Comparison of ENCODE assay signal across 8 cellular contexts in the genomic region with DNA sequence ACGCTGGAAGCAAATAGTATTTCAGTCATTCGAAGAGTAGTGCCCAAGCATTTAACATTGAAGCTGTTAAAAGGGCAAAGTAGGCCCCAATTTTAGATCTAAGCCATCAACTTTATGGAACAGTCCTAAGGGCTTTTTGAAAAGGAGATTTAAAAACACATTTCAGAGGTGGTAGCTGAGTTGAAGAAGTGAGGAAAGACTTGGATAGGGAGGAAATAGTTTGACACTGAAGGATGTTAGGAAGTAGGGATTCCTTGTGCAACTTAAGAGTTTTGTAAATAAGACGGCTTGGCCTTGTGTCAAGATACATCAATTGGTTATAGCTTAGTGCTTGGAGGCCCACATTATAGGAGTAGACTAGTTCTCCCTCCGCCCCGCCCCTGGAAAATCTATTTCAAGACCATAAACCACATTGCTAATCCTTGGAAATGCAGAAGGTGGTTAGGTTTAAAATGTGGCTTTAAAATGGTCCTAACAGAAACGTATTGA. TPM values are rescaled to one million over a fixed set of nuclear protein-coding genes. Genes with fewer than 3 reads are reported as not detected.
DNase-seq lines count a peak whose midpoint lies in the region; FAIRE-seq and TF ChIP-seq lines count a peak whose summit lies in the region.

No MANE protein-coding gene starts in this region.

- H3K4me1 ChIP-seq in GM23248 (ENCODE audit: insufficient read depth) = peaks cover 24% of the 10 kb centered on the region
- H3K4me1 ChIP-seq in muscle layer of colon (ENCODE audit: insufficient read depth, low read length) = peaks cover 25% of the 10 kb centered on the region

- peak overlapping the region; percentile 99 for H3K27ac ChIP-seq in GM23248
- H3K27ac ChIP-seq in muscle layer of colon (ENCODE audit: low read depth, low read length) = peak overlapping the region; percentile 64

- H3K4me3 ChIP-seq in GM23248 = peak overlapping the region; percentile 91
- peak overlapping the region in 1 of 2 donors; percentile 56 for H3K4me3 ChIP-seq in muscle layer of colon (ENCODE audit: low read depth in 1 of 2, low read length in 2 of 2)

- H3K27me3 ChIP-seq in GM23248 (replicated peaks; ENCODE audit: insufficient read depth) = no peaks in the 10 kb centered on the region
- H3K27me3 ChIP-seq in muscle layer of colon (ENCODE audit: control insufficient read depth in 1 of 2, insufficient read depth in 2 of 2, low read length in 2 of 2) = no peaks in the 10 kb centered on the region

- peak overlapping the region; percentile 93 for H2AFZ ChIP-seq in GM23248

- no peaks in the 10 kb centered on the region for H3K9me3 ChIP-seq in GM23248 (ENCODE audit: low read depth)
- no peaks in the 10 kb centered on the region for H3K9me3 ChIP-seq in muscle layer of colon (ENCODE audit: low read length)

- H3K4me2 ChIP-seq in GM23248 (ENCODE audit: unreplicated experiment) = peak overlapping the region; percentile 98

- TF ChIP-seq POLR2A in GM12892 (IDR thresholded peaks at IDR 0.05; ENCODE audit: low read depth, low read length) = no peak

- in situ Hi-C loops in GM23248 (cut with MboI) = no loop called here

- peaks cover 23% of the 10 kb centered on the region for H3K36me3 ChIP-seq in GM23248 (ENCODE audit: low read depth)
- peaks cover 23% of the 10 kb centered on the region for H3K36me3 ChIP-seq in muscle layer of colon (ENCODE audit: insufficient read depth, low read length)

- no peaks in the 10 kb centered on the region for H3K9me2 ChIP-seq in GM23248 (ENCODE audit: insufficient read depth)

- DNase-seq in AG20443 (ENCODE audit: low spot score) = peak; percentile 16
- peak; percentile 76 for DNase-seq in GM23248
- peak; percentile 84 for DNase-seq in OCI-M1 (lab: John Stamatoyannopoulos, UW)
- peak; percentile 58 for DNase-seq in dedifferentiated amniotic fluid mesenchymal stem cell (ENCODE audit: extremely low spot score)
- no peak for DNase-seq in activated gamma-delta T cell treated with Interleukin-2 at 50 U/mL for 16 hours
- no peak for DNase-seq in GM12892 (ENCODE audit: insufficient read length)
- no peak for DNase-seq in COLO829 (ENCODE audit: low spot score)

- WGBS in GM23248 (ENCODE audit: low coverage in 1 of 2, low lambda C conversion rate in 2 of 2, missing lambda C conversion rate in 2 of 2), 2 experiments = 3 to 7% methylated on average over 6 of the region's 6 CpGs

- peaks cover 58% of the 10 kb centered on the region for H3K79me2 ChIP-seq in GM23248 (ENCODE audit: insufficient read depth)

- no peak for FAIRE-seq in GM12892 (lab: Jason Lieb, UNC)

- H3F3A ChIP-seq in GM23248 (ENCODE audit: insufficient read depth) = peaks cover 41% of the 10 kb centered on the region

- H3K9ac ChIP-seq in GM23248 (peak overlapping the region; percentile 98), muscle layer of colon (ENCODE audit: low read length) (peak overlapping the region; percentile 39)

- H4K20me1 ChIP-seq in GM23248 (ENCODE audit: insufficient read depth) = peaks cover 12% of the 10 kb centered on the region; the same call in 1 of the 2 replicates

RNA-seq across cellular contexts. Expression of gene TUBA1B, which starts 0.8 kb away (rescaled TPM):
- total RNA-seq in GM23248 (2014; rRNA removed; shearing (Covaris generic)) = 1,598 and 1,776 TPM in 2 replicates
- polyA plus RNA-seq in GM23248 (2016; fragmentation: Nextera tagmentation; extraction: Ambion mirVana) = 1,195 and 1,237 TPM in 2 replicates
- 1,175 TPM for polyA plus RNA-seq in GM12892 (2012; ENCODE audit: missing spikeins)

RNA-seq across cellular contexts. Expression of gene LMBR1L, which starts 21.4 kb away (rescaled TPM):
- 22.0 and 62.9 TPM in 2 replicates for total RNA-seq in GM23248 (2014; rRNA removed; shearing (Covaris generic))
- 28.2 and 31.6 TPM in 2 replicates for polyA plus RNA-seq in GM23248 (2016; fragmentation: Nextera tagmentation; extraction: Ambion mirVana)
- polyA plus RNA-seq in GM12892 (2012; ENCODE audit: missing spikeins) = 28.0 TPM

RNA-seq across cellular contexts. Expression of gene DHH, which starts 37.4 kb away (rescaled TPM):
- total RNA-seq in GM23248 (2014; rRNA removed; shearing (Covaris generic)) = not detected in 2 replicates
- not detected in 2 replicates for polyA plus RNA-seq in GM23248 (2016; fragmentation: Nextera tagmentation; extraction: Ambion mirVana)
- polyA plus RNA-seq in GM12892 (2012; ENCODE audit: missing spikeins) = not detected

RNA-seq across cellular contexts. Expression of gene TUBA1A, which starts 56.9 kb away (rescaled TPM):
- 628 and 639 TPM in 2 replicates for total RNA-seq in GM23248 (2014; rRNA removed; shearing (Covaris generic))
- 452 and 467 TPM in 2 replicates for polyA plus RNA-seq in GM23248 (2016; fragmentation: Nextera tagmentation; extraction: Ambion mirVana)
- polyA plus RNA-seq in GM12892 (2012; ENCODE audit: missing spikeins) = 72.0 TPM

Comparison
In these comparisons a context has a peak if more than half of its experiments do, and no peak if none do; other contexts are left out.
1. DNase-seq: peak in AG20443 (single experiment), GM23248 (single experiment), OCI-M1 (single experiment) and dedifferentiated amniotic fluid mesenchymal stem cell (single experiment); none in activated gamma-delta T cell treated with Interleukin-2 at 50 U/mL for 16 hours (single experiment), GM12892 (single experiment) and COLO829 (single experiment).